18 cellular contexts compared by ENCODE assay signal in the genomic region with DNA sequence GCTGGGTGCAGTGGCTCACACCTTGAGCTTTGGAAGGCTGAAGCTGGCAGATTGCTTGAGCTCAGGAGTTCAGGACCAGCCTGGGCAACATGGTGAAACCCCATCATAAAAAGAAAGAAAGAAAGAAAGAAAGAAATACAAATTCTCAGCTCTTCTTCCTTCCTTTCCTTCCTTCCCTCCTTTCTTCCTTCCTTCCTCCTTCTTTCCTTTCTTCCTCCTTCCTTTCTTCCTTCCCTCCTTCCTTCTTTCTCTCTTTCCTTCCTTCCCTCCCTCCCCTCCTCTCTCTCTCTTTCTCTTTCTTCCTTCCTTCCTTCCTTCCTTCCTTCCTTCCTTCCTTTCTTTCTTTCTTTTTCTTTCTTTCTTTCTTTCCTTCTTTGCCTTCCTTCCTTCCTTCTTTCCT. TPM values are rescaled to one million over a fixed set of nuclear protein-coding genes. Genes with fewer than 3 reads are reported as not detected.
A peak's percentile ranks its signal among the peaks of the same experiment; 100 is the strongest.
DNase-seq lines count a peak whose midpoint lies in the region; ATAC-seq and TF ChIP-seq lines count a peak whose summit lies in the region.
"Had no signal": no experiment of that assay in that cellular context is flagged by ENCODE, and none has a peak within 500 bp of the region (broad histone marks: within the 10 kb centered on the region; RNA-seq: fewer than 3 reads in every experiment).

No MANE protein-coding gene starts in this region.

- H2BK12ac ChIP-seq in neuronal stem cell (ENCODE audit: low read length) = no peak overlapping the region

- no peaks in the 10 kb centered on the region for H3K27me3 Mint-ChIP-seq in activated T-cell treated with anti-CD3 and anti-CD28 coated beads, Interleukin-2, amount 50 U/mL, for 24 hours
- no peaks in the 10 kb centered on the region for H3K27me3 Mint-ChIP-seq in activated T-helper 17 cell treated with anti-CD3 and anti-CD28 coated beads, Interleukin-2, amount 50 U/mL, for 72 hours

- no peak overlapping the region for H2BK5ac ChIP-seq in neuronal stem cell (ENCODE audit: low read length)

- no peak overlapping the region for H3K27ac ChIP-seq in HEK293 (ENCODE audit: extremely low read depth, low read depth, low read length)
- H3K27ac ChIP-seq in neuronal stem cell (replicated peaks; ENCODE audit: low read length) = no peak overlapping the region
- no peak overlapping the region for H3K27ac ChIP-seq in brain microvascular endothelial cell

- no peak overlapping the region for H3K23ac ChIP-seq in neuronal stem cell (ENCODE audit: low read depth, low read length, poor library complexity)

- H3K79me1 ChIP-seq in neuronal stem cell (ENCODE audit: low read depth, low read length) = no peaks in the 10 kb centered on the region

- H3K14ac ChIP-seq in neuronal stem cell (ENCODE audit: low read length) = no peak overlapping the region

- peak overlapping the region; percentile 33 for H3K27ac Mint-ChIP-seq in activated T-cell treated with anti-CD3 and anti-CD28 coated beads, Interleukin-2, amount 50 U/mL, for 24 hours
- peak overlapping the region; percentile 36 for H3K27ac Mint-ChIP-seq in activated T-helper 17 cell treated with anti-CD3 and anti-CD28 coated beads, Interleukin-2, amount 50 U/mL, for 72 hours
- H3K27ac Mint-ChIP-seq: CD8-positive, alpha-beta T cell had no signal

- H4K91ac ChIP-seq in neuronal stem cell (ENCODE audit: low read depth, low read length, poor library complexity) = no peak overlapping the region

- no peaks in the 10 kb centered on the region for H3K9me3 Mint-ChIP-seq in activated T-cell treated with anti-CD3 and anti-CD28 coated beads, Interleukin-2, amount 50 U/mL, for 24 hours
- no peaks in the 10 kb centered on the region for H3K9me3 Mint-ChIP-seq in activated T-helper 17 cell treated with anti-CD3 and anti-CD28 coated beads, Interleukin-2, amount 50 U/mL, for 72 hours
- H3K9me3 Mint-ChIP-seq: CD8-positive, alpha-beta T cell had no signal

- H2BK120ac ChIP-seq in neuronal stem cell (ENCODE audit: low read depth, low read length) = no peak overlapping the region

- no peaks in the 10 kb centered on the region for H3K36me3 ChIP-seq in HEK293 (ENCODE audit: control insufficient read depth in 2 of 2, insufficient read depth in 1 of 2, low read length in 2 of 2)
- H3K36me3 ChIP-seq in neuronal stem cell (replicated peaks in 1 of 2; ENCODE audit: control insufficient read depth in 2 of 2, insufficient read depth in 2 of 2, low read length in 2 of 2) = no peaks in the 10 kb centered on the region
- H3K36me3 ChIP-seq in brain microvascular endothelial cell (replicated peaks) = no peaks in the 10 kb centered on the region

- ATAC-seq in activated T-helper 17 cell treated with anti-CD3 and anti-CD28 coated beads, Interleukin-2, amount 50 U/mL, for 72 hours (replicated peaks) = no peak
- ATAC-seq in GM21528 (IDR thresholded peaks at IDR 0.05; ENCODE audit: low FRiP score, unreplicated experiment) = no peak
- ATAC-seq: CD8-positive, alpha-beta T cell had no signal

- no peak overlapping the region for H3K18ac ChIP-seq in neuronal stem cell (ENCODE audit: low read length)

- H3K4ac ChIP-seq in neuronal stem cell (ENCODE audit: low read length) = no peak overlapping the region

- no peak overlapping the region for H3K4me2 ChIP-seq in neuronal stem cell (ENCODE audit: insufficient read depth, low read length, poor library complexity, severe bottlenecking)

- in situ Hi-C loops in brain microvascular endothelial cell (cut with HindIII; ENCODE audit: low pct_ligation_motif_present, low sequenced_read_pairs) = no loop called here

- H4K8ac ChIP-seq in neuronal stem cell (ENCODE audit: low read depth, low read length) = peak overlapping the region; percentile 17

- CTCF ChIA-PET in HEK293 (lab: Yijun Ruan, JAX) = interaction anchor here (0.6 kb wide), 1 partner anchor 135 kb away, joined by 3 read pairs; no protein-coding TSS in a partner anchor

- no peak overlapping the region for H3K4me3 ChIP-seq in HEK293 (ENCODE audit: low read depth, low read length)
- H3K4me3 ChIP-seq in neuronal stem cell (ENCODE audit: low read length in 2 of 2) = no peak overlapping the region
- H3K4me3 ChIP-seq in brain microvascular endothelial cell (ENCODE audit: low read depth, low read length) = no peak overlapping the region

- H3K4me1 ChIP-seq in HEK293 (ENCODE audit: control insufficient read depth, insufficient read depth, low read length) = no peaks in the 10 kb centered on the region
- H3K4me1 ChIP-seq in neuronal stem cell (ENCODE audit: control insufficient read depth in 2 of 2, insufficient read depth in 1 of 2, low read depth in 1 of 2, low read length in 2 of 2) = no peaks in the 10 kb centered on the region

- no peaks in the 10 kb centered on the region for H3K36me3 Mint-ChIP-seq in activated T-cell treated with anti-CD3 and anti-CD28 coated beads, Interleukin-2, amount 50 U/mL, for 24 hours (ENCODE audit: low read depth)
- no peaks in the 10 kb centered on the region for H3K36me3 Mint-ChIP-seq in activated T-helper 17 cell treated with anti-CD3 and anti-CD28 coated beads, Interleukin-2, amount 50 U/mL, for 72 hours (ENCODE audit: low read depth)
- H3K36me3 Mint-ChIP-seq: CD8-positive, alpha-beta T cell had no signal

- H3K27me3 ChIP-seq in neuronal stem cell (ENCODE audit: control insufficient read depth in 3 of 3, insufficient read depth in 3 of 3, low read depth in 1 of 3, low read length in 3 of 3) (no peaks in the 10 kb centered on the region), brain microvascular endothelial cell (replicated peaks) (no peaks in the 10 kb centered on the region)

- no peak for TF ChIP-seq CTCF in HEK293 (tag by site-specific recombination; IDR thresholded peaks at IDR 0.05)
- TF ChIP-seq CTCF in brain microvascular endothelial cell (IDR thresholded peaks at IDR 0.05; ENCODE audit: low read depth, low read length, missing control alignments) = no peak

- POLR2A ChIA-PET in HEK293 (lab: Yijun Ruan, JAX) = interaction anchor here (1.0 kb wide), 1 partner anchor 21 kb away, joined by 3 read pairs; the partner anchor contains the start of gene NCOA3

- H2AK5ac ChIP-seq in neuronal stem cell (ENCODE audit: low read depth, low read length) = no peak overlapping the region

- H3K4me3 Mint-ChIP-seq in activated T-cell treated with anti-CD3 and anti-CD28 coated beads, Interleukin-2, amount 50 U/mL, for 24 hours = no peak overlapping the region
- H3K4me3 Mint-ChIP-seq in activated T-helper 17 cell treated with anti-CD3 and anti-CD28 coated beads, Interleukin-2, amount 50 U/mL, for 72 hours = no peak overlapping the region
- H3K4me3 Mint-ChIP-seq: CD8-positive, alpha-beta T cell had no signal

- DNase-seq in activated T-cell treated with anti-CD3 and anti-CD28 coated beads, Interleukin-2, amount 50 U/mL, for 24 hours = no peak
- no peak for DNase-seq in activated T-cell treated with anti-CD3 and anti-CD28 coated beads for 4 hours
- DNase-seq in neuronal stem cell (ENCODE audit: low spot score) = no peak
- DNase-seq in HPDE6-E6E7 (ENCODE audit: extremely low spot score) = no peak
- DNase-seq in brain microvascular endothelial cell = no peak
- DNase-seq: AML-193; C1 segment of cervical spinal cord; CD8-positive, alpha-beta T cell; DND-41; Kasumi-1; NCI-H1694; NCI-H2081; NCI-H2171 treated with DMSO at 0.1 percent for 48 hours; NCI-H526; Right ventricle myocardium superior had no signal

- H3K9me3 ChIP-seq in HEK293 (ENCODE audit: control insufficient read depth, insufficient read depth, low read depth, low read length) = no peaks in the 10 kb centered on the region
- H3K9me3 ChIP-seq in neuronal stem cell (replicated peaks in 1 of 2; ENCODE audit: control insufficient read depth in 2 of 2, insufficient read depth in 1 of 2, low read depth in 1 of 2, low read length in 2 of 2) = no peaks in the 10 kb centered on the region

- H2BK15ac ChIP-seq in neuronal stem cell (ENCODE audit: low read length) = no peak overlapping the region

- H3K9ac ChIP-seq in neuronal stem cell (ENCODE audit: low read depth, low read length, poor library complexity) = no peak overlapping the region

- peaks cover 41% of the 10 kb centered on the region for H3K4me1 Mint-ChIP-seq in activated T-cell treated with anti-CD3 and anti-CD28 coated beads, Interleukin-2, amount 50 U/mL, for 24 hours (ENCODE audit: low read depth)
- peaks cover 6% of the 10 kb centered on the region for H3K4me1 Mint-ChIP-seq in activated T-helper 17 cell treated with anti-CD3 and anti-CD28 coated beads, Interleukin-2, amount 50 U/mL, for 72 hours

- no peak overlapping the region for H2AFZ ChIP-seq in neuronal stem cell (ENCODE audit: low read length)

TF ChIP-seq in HEK293, 187 proteins besides CTCF, POLR2A, EP300 and RAD21:
- peak; percentile 95 for TF ChIP-seq ZNF366 (tag by site-specific recombination; conservative IDR thresholded peaks at IDR 0.05)
- TF ChIP-seq ZNF510 (tag by site-specific recombination; IDR thresholded peaks at IDR 0.05; ENCODE audit: insufficient replicate concordance) = no peak
TF ChIP-seq in HEK293: peak in this region for 1.

RNA-seq across cellular contexts. Expression of gene NCOA3, which starts 21.0 kb away (rescaled TPM):
- 10 to 100 TPM; 55.4 to 64.2 TPM for total RNA-seq in activated T-helper 17 cell treated with anti-CD3 and anti-CD28 coated beads, Interleukin-2, amount 50 U/mL, for 72 hours
- 12.4 TPM for polyA plus RNA-seq in neuronal stem cell (2013, experiment 1 of 2)
- polyA plus RNA-seq in neuronal stem cell (2013, experiment 2 of 2) = 13.0 TPM
